ENCODE assay signal across 1 cellular context in the genomic region with DNA sequence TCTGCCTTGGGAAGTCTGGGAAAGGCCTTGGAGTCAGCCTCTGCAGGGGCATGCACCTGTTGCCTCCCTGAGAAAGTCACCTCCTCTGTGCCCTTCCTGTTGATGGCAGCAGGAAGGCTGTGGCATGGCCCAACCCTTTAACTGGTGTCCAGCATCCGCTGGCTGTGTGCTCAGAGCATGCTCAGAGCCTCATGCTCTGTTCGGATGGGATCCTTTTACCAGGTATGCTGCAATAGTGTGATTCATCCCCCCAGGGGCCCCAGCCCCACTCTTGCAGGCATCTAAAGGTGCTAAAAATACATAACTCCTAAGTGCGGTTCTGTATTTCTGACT.
TF ChIP-seq lines count a peak whose summit lies in the region.

No MANE protein-coding gene starts in this region.

TF ChIP-seq in K562, 482 proteins besides CTCF, POLR2A, EP300 and RAD21:
- peak in 1 of 2 experiments; percentile 35; a peak in 1 of 4 replicates for TF ChIP-seq NRF1 (conservative IDR thresholded peaks at IDR 0.05 in 1 of 2, IDR thresholded peaks at IDR 0.05 in 1 of 2)
- no peak for TF ChIP-seq SAFB2 (IDR thresholded peaks at IDR 0.05; ENCODE audit: borderline replicate concordance, low read depth, low read length, severe bottlenecking)
- no peak for TF ChIP-seq MYNN (IDR thresholded peaks at IDR 0.05)
- 0 out of 2 replicates have a peak, but pooled peaks have one; percentile 18 for TF ChIP-seq MYNN (CRISPR knock-in tag; IDR thresholded peaks at IDR 0.05)
